In genomic region chr3:41125258-41125657, GRCh38 we compare ENCODE assay signal across 15 cellular contexts.
"Had no signal": no experiment of that assay in that cellular context is flagged by ENCODE, and none has a peak within 500 bp of the region (broad histone marks: within the 10 kb centered on the region; RNA-seq: fewer than 3 reads in every experiment).

No MANE protein-coding gene starts in this region.

- H3K27me3 Mint-ChIP-seq: dendritic cell treated with granulocyte-macrophage colony-stimulating factor and Interleukin-4, amounts not matched to agents 40 ng/mL and 50 ng/mL, for 4 days had no signal

- DNase-seq: effector memory CD8-positive, alpha-beta T cell; foreskin keratinocyte; immature natural killer cell; left cardiac atrium; left ventricle myocardium inferior; mesendoderm; naive thymus-derived CD4-positive, alpha-beta T cell; nephron progenitor cell; posterior cingulate gyrus; small intestine; stimulated activated CD4-positive, alpha-beta T cell treated with anti-CD3 and anti-CD28 coated beads, Interleukin-12 subunit alpha, Interleukin-12 subunit beta, amount 100 ng/mL, for 4 hours; stimulated activated naive CD4-positive, alpha-beta T cell treated with Interleukin-2 at 50 U/mL for 16 hours; trophoblast cell had no signal

- H3K4me3 Mint-ChIP-seq: dendritic cell treated with granulocyte-macrophage colony-stimulating factor and Interleukin-4, amounts not matched to agents 40 ng/mL and 50 ng/mL, for 4 days; effector memory CD8-positive, alpha-beta T cell; naive thymus-derived CD4-positive, alpha-beta T cell; nephron progenitor cell had no signal

- ATAC-seq: effector memory CD8-positive, alpha-beta T cell; foreskin keratinocyte; left cardiac atrium; naive thymus-derived CD4-positive, alpha-beta T cell had no signal

- H3K27ac ChIP-seq: foreskin keratinocyte, left ventricle myocardium inferior had no signal

- H3K4me3 ChIP-seq: left ventricle myocardium inferior, lung had no signal

- H3K36me3 ChIP-seq: left ventricle myocardium inferior had no signal

- H3K27me3 ChIP-seq: foreskin keratinocyte had no signal

- H3K27ac Mint-ChIP-seq: dendritic cell treated with granulocyte-macrophage colony-stimulating factor and Interleukin-4, amounts not matched to agents 40 ng/mL and 50 ng/mL, for 4 days; effector memory CD8-positive, alpha-beta T cell; immature natural killer cell; naive thymus-derived CD4-positive, alpha-beta T cell had no signal

- H3K4me1 Mint-ChIP-seq: immature natural killer cell had no signal

- H3K4me1 ChIP-seq: foreskin keratinocyte had no signal
